Comparison of ENCODE assay signal across 9 cellular contexts in the genomic region with DNA sequence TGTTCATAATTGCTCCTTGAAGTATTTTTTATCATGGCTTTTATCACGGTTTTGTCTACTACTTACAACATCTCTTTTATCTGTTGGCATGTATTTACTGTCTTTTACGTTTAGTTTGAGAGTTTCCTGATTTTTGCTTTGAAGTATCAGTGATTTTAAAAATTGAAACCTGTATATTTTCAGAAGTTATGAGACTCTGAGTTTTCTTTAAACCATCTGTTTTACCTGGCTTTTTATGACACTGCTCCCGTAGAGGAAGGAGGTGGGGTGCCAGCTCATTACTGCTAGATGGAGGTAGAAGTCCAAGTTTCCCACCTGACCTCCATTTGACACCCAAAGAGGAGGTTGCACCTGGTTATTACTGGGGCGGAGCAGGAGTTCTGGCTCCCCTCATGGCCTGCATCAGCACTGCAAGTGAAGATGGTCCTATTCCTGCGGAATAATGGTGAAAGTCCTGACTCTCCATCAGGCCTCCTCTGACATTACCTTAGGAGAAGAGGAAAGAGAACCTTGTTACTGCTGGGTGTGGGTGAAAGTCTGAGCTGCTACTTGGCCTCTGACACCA. TPM values are rescaled to one million over a fixed set of nuclear protein-coding genes. Genes with fewer than 3 reads are reported as not detected.
A peak's percentile ranks its signal among the peaks of the same experiment; 100 is the strongest.
DNase-seq lines count a peak whose midpoint lies in the region; ATAC-seq and TF ChIP-seq lines count a peak whose summit lies in the region.
"Had no signal": no experiment of that assay in that cellular context is flagged by ENCODE, and none has a peak within 500 bp of the region (broad histone marks: within the 10 kb centered on the region; RNA-seq: fewer than 3 reads in every experiment).

No MANE protein-coding gene starts in this region.

- H3K36me3 ChIP-seq in Karpas-422 (ENCODE audit: insufficient read depth, low read length) = no peaks in the 10 kb centered on the region
- H3K36me3 ChIP-seq: neutrophil had no signal

- no peaks in the 10 kb centered on the region for H3K9me3 ChIP-seq in Karpas-422 (ENCODE audit: low read length)
- H3K9me3 ChIP-seq: neutrophil had no signal

- peak; percentile 19 for DNase-seq in ELR (ENCODE audit: low read depth)
- peak; percentile 75 for DNase-seq in Karpas-422
- no peak for DNase-seq in activated T-helper 1 cell treated with anti-CD3 and anti-CD28 coated beads, Interleukin-12 subunit alpha, Interleukin-12 subunit beta, Interleukin-2, Interleukin-4 antibody, amounts not matched to agents 30 ng/mL and 10 ng/mL and 1 ng/mL, durations not matched to agents 14 hours and 24 hours and 36 hours (ENCODE audit: low spot score)
- no peak for DNase-seq in mesothelial cell of epicardium (ENCODE audit: low spot score in 2 of 2, unreplicated experiment in 2 of 2)
- no peak for DNase-seq in medulla oblongata (ENCODE audit: extremely low spot score)
- DNase-seq in GM19240 (ENCODE audit: insufficient read length, low spot score) = no peak

- no peaks in the 10 kb centered on the region for H3K27me3 ChIP-seq in Karpas-422 (ENCODE audit: low read length)
- H3K27me3 ChIP-seq: neutrophil had no signal

- H3K4me1 ChIP-seq in Karpas-422 (ENCODE audit: low read length) = peaks cover 21% of the 10 kb centered on the region

- no peak overlapping the region for H3K27ac ChIP-seq in Karpas-422 (ENCODE audit: low read length)
- H3K27ac ChIP-seq: neutrophil had no signal

- no peaks in the 10 kb centered on the region for H3K27me3 Mint-ChIP-seq in activated T-helper 1 cell treated with anti-CD3 and anti-CD28 coated beads, Interleukin-12 subunit alpha, Interleukin-12 subunit beta, Interleukin-2, Interleukin-4 antibody, amounts not matched to agents 30 ng/mL and 10 ng/mL and 1 ng/mL, durations not matched to agents 14 hours and 24 hours and 36 hours (ENCODE audit: insufficient read depth)
- no peaks in the 10 kb centered on the region for H3K27me3 Mint-ChIP-seq in mesothelial cell of epicardium (ENCODE audit: low read depth)
- H3K27me3 Mint-ChIP-seq in stimulated activated memory B cell treated with anti-CD40 and anti-IgM and Interleukin-4, amounts not matched to agents 10 μg/mL and 1 μg/mL and 100 μg/mL, for 72 hours = no peaks in the 10 kb centered on the region

- H3K36me3 Mint-ChIP-seq in activated T-helper 1 cell treated with anti-CD3 and anti-CD28 coated beads, Interleukin-12 subunit alpha, Interleukin-12 subunit beta, Interleukin-2, Interleukin-4 antibody, amounts not matched to agents 30 ng/mL and 10 ng/mL and 1 ng/mL, durations not matched to agents 14 hours and 24 hours and 36 hours (ENCODE audit: low read depth) = no peaks in the 10 kb centered on the region
- no peaks in the 10 kb centered on the region for H3K36me3 Mint-ChIP-seq in mesothelial cell of epicardium
- H3K36me3 Mint-ChIP-seq in stimulated activated memory B cell treated with anti-CD40 and anti-IgM and Interleukin-4, amounts not matched to agents 10 μg/mL and 1 μg/mL and 100 μg/mL, for 72 hours = no peaks in the 10 kb centered on the region

- peaks cover 30% of the 10 kb centered on the region for H3K4me1 Mint-ChIP-seq in activated T-helper 1 cell treated with anti-CD3 and anti-CD28 coated beads, Interleukin-12 subunit alpha, Interleukin-12 subunit beta, Interleukin-2, Interleukin-4 antibody, amounts not matched to agents 30 ng/mL and 10 ng/mL and 1 ng/mL, durations not matched to agents 14 hours and 24 hours and 36 hours (ENCODE audit: low read depth)
- peaks cover 2% of the 10 kb centered on the region for H3K4me1 Mint-ChIP-seq in mesothelial cell of epicardium
- no peaks in the 10 kb centered on the region for H3K4me1 Mint-ChIP-seq in stimulated activated memory B cell treated with anti-CD40 and anti-IgM and Interleukin-4, amounts not matched to agents 10 μg/mL and 1 μg/mL and 100 μg/mL, for 72 hours

- H3K27ac Mint-ChIP-seq in activated T-helper 1 cell treated with anti-CD3 and anti-CD28 coated beads, Interleukin-12 subunit alpha, Interleukin-12 subunit beta, Interleukin-2, Interleukin-4 antibody, amounts not matched to agents 30 ng/mL and 10 ng/mL and 1 ng/mL, durations not matched to agents 14 hours and 24 hours and 36 hours = peak overlapping the region; percentile 65
- H3K27ac Mint-ChIP-seq in mesothelial cell of epicardium = no peak overlapping the region
- no peak overlapping the region for H3K27ac Mint-ChIP-seq in stimulated activated memory B cell treated with anti-CD40 and anti-IgM and Interleukin-4, amounts not matched to agents 10 μg/mL and 1 μg/mL and 100 μg/mL, for 72 hours

- no peaks in the 10 kb centered on the region for H3K9me2 ChIP-seq in Karpas-422 (replicated peaks; ENCODE audit: insufficient read depth, low read length)

- ATAC-seq in stimulated activated memory B cell treated with anti-CD40 and anti-IgM and Interleukin-4, amounts not matched to agents 10 μg/mL and 1 μg/mL and 100 μg/mL, for 72 hours = no peak
- ATAC-seq in GM21529 (IDR thresholded peaks at IDR 0.05; ENCODE audit: unreplicated experiment) = no peak

- no peak overlapping the region for H3K4me2 ChIP-seq in Karpas-422 (ENCODE audit: low read depth, low read length, poor library complexity, severe bottlenecking)

- no peak overlapping the region for H3K9ac ChIP-seq in Karpas-422 (ENCODE audit: low read length)

- H3K4me3 ChIP-seq in Karpas-422 (ENCODE audit: low read length) = no peak overlapping the region

- peak; percentile 35 for TF ChIP-seq CTCF in mesothelial cell of epicardium (IDR thresholded peaks at IDR 0.05; ENCODE audit: unreplicated experiment)

- no peak overlapping the region for H2AFZ ChIP-seq in Karpas-422 (ENCODE audit: low read length)

- H3K4me3 Mint-ChIP-seq in activated T-helper 1 cell treated with anti-CD3 and anti-CD28 coated beads, Interleukin-12 subunit alpha, Interleukin-12 subunit beta, Interleukin-2, Interleukin-4 antibody, amounts not matched to agents 30 ng/mL and 10 ng/mL and 1 ng/mL, durations not matched to agents 14 hours and 24 hours and 36 hours = no peak overlapping the region
- H3K4me3 Mint-ChIP-seq in mesothelial cell of epicardium = no peak overlapping the region
- H3K4me3 Mint-ChIP-seq in stimulated activated memory B cell treated with anti-CD40 and anti-IgM and Interleukin-4, amounts not matched to agents 10 μg/mL and 1 μg/mL and 100 μg/mL, for 72 hours = no peak overlapping the region

- no peaks in the 10 kb centered on the region for H4K20me1 ChIP-seq in Karpas-422 (ENCODE audit: insufficient read depth, low read depth, low read length)

- intact Hi-C loops in activated T-helper 1 cell treated with anti-CD3 and anti-CD28 coated beads, Interleukin-12 subunit alpha, Interleukin-12 subunit beta, Interleukin-2, Interleukin-4 antibody, amounts not matched to agents 30 ng/mL and 10 ng/mL and 1 ng/mL, durations not matched to agents 14 hours and 24 hours and 36 hours (cut with micrococcal nuclease) = no loop called here

- no peaks in the 10 kb centered on the region for H3K9me3 Mint-ChIP-seq in activated T-helper 1 cell treated with anti-CD3 and anti-CD28 coated beads, Interleukin-12 subunit alpha, Interleukin-12 subunit beta, Interleukin-2, Interleukin-4 antibody, amounts not matched to agents 30 ng/mL and 10 ng/mL and 1 ng/mL, durations not matched to agents 14 hours and 24 hours and 36 hours
- H3K9me3 Mint-ChIP-seq in mesothelial cell of epicardium = no peaks in the 10 kb centered on the region
- no peaks in the 10 kb centered on the region for H3K9me3 Mint-ChIP-seq in stimulated activated memory B cell treated with anti-CD40 and anti-IgM and Interleukin-4, amounts not matched to agents 10 μg/mL and 1 μg/mL and 100 μg/mL, for 72 hours

- H3K79me2 ChIP-seq in Karpas-422 (ENCODE audit: low read length) = no peaks in the 10 kb centered on the region

RNA-seq across cellular contexts. Expression of a gene that starts 10.0 kb away (rescaled TPM):
- total RNA-seq in Karpas-422 (2014; rRNA removed; shearing (Covaris generic); ENCODE audit: low replicate concordance) = 64.1 and 78.0 TPM in 2 replicates
- total RNA-seq in activated T-helper 1 cell treated with anti-CD3 and anti-CD28 coated beads, Interleukin-12 subunit alpha, Interleukin-12 subunit beta, Interleukin-2, Interleukin-4 antibody, amounts not matched to agents 30 ng/mL and 10 ng/mL and 1 ng/mL, durations not matched to agents 14 hours and 24 hours and 36 hours = 38.3 and 40.2 TPM in 2 replicates
- 44.3 to 55.5 TPM (median 51.9 TPM) in 3 replicates for total RNA-seq in mesothelial cell of epicardium

Comparison
In these comparisons a context has a peak if more than half of its experiments do, and no peak if none do; other contexts are left out.
1. DNase-seq: peak in ELR (single experiment) and Karpas-422 (single experiment); none in activated T-helper 1 cell treated with anti-CD3 and anti-CD28 coated beads, Interleukin-12 subunit alpha, Interleukin-12 subunit beta, Interleukin-2, Interleukin-4 antibody, amounts not matched to agents 30 ng/mL and 10 ng/mL and 1 ng/mL, durations not matched to agents 14 hours and 24 hours and 36 hours (single experiment), mesothelial cell of epicardium (0 of 2), medulla oblongata (single experiment) and GM19240 (single experiment).